Comparison of ENCODE assay signal across 8 cellular contexts in genomic region chr4:165112258-165113156, GRCh38. TPM values are rescaled to one million over a fixed set of nuclear protein-coding genes. Genes with fewer than 3 reads are reported as not detected.
DNase-seq lines count a peak whose midpoint lies in the region; ATAC-seq and TF ChIP-seq lines count a peak whose summit lies in the region.

TMEM192 (minus strand) TSS chr4:165112860; CDS start chr4:165112773, 87 bp downstream.

- H3K9me3 ChIP-seq in right lobe of liver, result no peaks in the 10 kb centered on the region

- peak within 1 kb of the TSS; percentile 88 to 98 (median 96) for H3K27ac Mint-ChIP-seq in CD14-positive monocyte
- peak within 1 kb of the TSS; percentile 89 for H3K27ac Mint-ChIP-seq in activated CD4-positive, alpha-beta memory T cell treated with anti-CD3 and anti-CD28 coated beads for 36 hours

- H3K36me3 ChIP-seq in right lobe of liver, result no peaks in the 10 kb centered on the region

- WGBS in right lobe of liver (ENCODE audit: insufficient coverage, low coverage, low lambda C conversion rate, missing lambda C conversion rate), result 0% methylated on average over 12 of the region's 73 CpGs

- H3K27me3 Mint-ChIP-seq in CD14-positive monocyte (ENCODE audit: low read depth in 3 of 3), result peaks cover 0 to 4% (median 0%) of the 10 kb centered on the region in 3 donors
- no peaks in the 10 kb centered on the region for H3K27me3 Mint-ChIP-seq in activated CD4-positive, alpha-beta memory T cell treated with anti-CD3 and anti-CD28 coated beads for 36 hours

- peaks cover 0 to 7% (median 3%) of the 10 kb centered on the region in 4 donors for H3K4me1 ChIP-seq in right lobe of liver

- H3K36me3 Mint-ChIP-seq in CD14-positive monocyte, result peaks cover 5 to 9% of the 10 kb centered on the region in 2 donors
- no peaks in the 10 kb centered on the region for H3K36me3 Mint-ChIP-seq in activated CD4-positive, alpha-beta memory T cell treated with anti-CD3 and anti-CD28 coated beads for 36 hours

- H3K27me3 ChIP-seq in dorsolateral prefrontal cortex (no peaks in the 10 kb centered on the region), right lobe of liver (no peaks in the 10 kb centered on the region)

- CTCF ChIA-PET in activated CD4-positive, alpha-beta memory T cell treated with anti-CD3 and anti-CD28 coated beads for 36 hours (lab: Charles Lee), result interaction anchor here (0.6 to 3.1 kb wide), 29 partner anchors 9 to 381 kb away, joined by 3 to 22 read pairs (median 4); partner anchors contain the start of gene MSMO1

- peak; percentile 93 for TF ChIP-seq POLR2A in right lobe of liver (IDR thresholded peaks at IDR 0.05)

- POLR2A ChIA-PET in activated CD4-positive, alpha-beta memory T cell treated with anti-CD3 and anti-CD28 coated beads for 36 hours (lab: Charles Lee), result interaction anchor here (1.6 kb wide), 1 partner anchor 305 kb away, joined by 3 read pairs; no protein-coding TSS in a partner anchor

- H3K27ac ChIP-seq in dorsolateral prefrontal cortex (peak within 1 kb of the TSS; percentile 62 to 98 (median 93)), right lobe of liver (peak within 1 kb of the TSS; percentile 96 to 98 (median 97))

- DNase-seq in CD14-positive monocyte (ENCODE audit: low spot score) (peak; percentile 88), NCI-H69 (lab: John Stamatoyannopoulos, UW) (peak; percentile 90), dorsolateral prefrontal cortex (peak; percentile 89 to 98 (median 96)), right lobe of liver (peak; percentile 97 to 99 (median 98))
- peak; percentile 95 for DNase-seq in activated CD4-positive, alpha-beta memory T cell treated with anti-CD3 and anti-CD28 coated beads for 36 hours
- peak; percentile 86 to 90 for DNase-seq in stimulated activated CD4-positive, alpha-beta T cell treated with anti-CD3 and anti-CD28 coated beads, Interleukin-4, amount 100 ng/mL, for 4 hours

- intact Hi-C loops in CD14-positive monocyte (cut with micrococcal nuclease), result loop anchor here in 1 of 2 donors (5.0 kb wide), 2 partner anchors 95 to 215 kb away; partner anchors contain the start of genes KLHL2 and MSMO1
- intact Hi-C loops in activated CD4-positive, alpha-beta memory T cell treated with anti-CD3 and anti-CD28 coated beads for 36 hours (cut with micrococcal nuclease), result loop anchor here (1.0 to 10.0 kb wide), 5 partner anchors 96 to 1618 kb away; partner anchors contain the start of genes MSMO1 and TMA16
- intact Hi-C loops in dorsolateral prefrontal cortex (cut with DNase I), result loop anchor here (1.0 to 5.0 kb wide), 3 partner anchors 95 to 220 kb away; partner anchors contain the start of genes KLHL2 (in 1 of the 2) and MSMO1 (in 1 of the 2)
- intact Hi-C loops in right lobe of liver (cut with DNase I), result no loop called here

- H3K4me3 Mint-ChIP-seq in CD14-positive monocyte, result peak within 1 kb of the TSS; percentile 93 to 98
- peak within 1 kb of the TSS; percentile 93 for H3K4me3 Mint-ChIP-seq in activated CD4-positive, alpha-beta memory T cell treated with anti-CD3 and anti-CD28 coated beads for 36 hours

- H3K9me3 Mint-ChIP-seq in CD14-positive monocyte, result peaks cover 0 to 2% (median 0%) of the 10 kb centered on the region in 7 donors
- H3K9me3 Mint-ChIP-seq in activated CD4-positive, alpha-beta memory T cell treated with anti-CD3 and anti-CD28 coated beads for 36 hours, result no peaks in the 10 kb centered on the region

- ATAC-seq in GM19351 (IDR thresholded peaks at IDR 0.05; ENCODE audit: unreplicated experiment), result peak; percentile 88
- peak; percentile 97 for ATAC-seq in HG03521 (IDR thresholded peaks at IDR 0.05; ENCODE audit: unreplicated experiment)
- peak; percentile 97 to 99 (median 99) for ATAC-seq in right lobe of liver

- H3K4me3 ChIP-seq in dorsolateral prefrontal cortex, result peak within 1 kb of the TSS; percentile 67 to 100 (median 93)
- peak within 1 kb of the TSS; percentile 80 to 98 (median 82) for H3K4me3 ChIP-seq in right lobe of liver

- no peak for TF ChIP-seq CTCF in CD14-positive monocyte (IDR thresholded peaks at IDR 0.05)
- TF ChIP-seq CTCF in dorsolateral prefrontal cortex (IDR thresholded peaks at IDR 0.05 in 54 of 56, conservative IDR thresholded peaks at IDR 0.05 in 2 of 56; ENCODE audit: low read depth in 1 of 56, partially characterized antibody in 56 of 56), result peak in 36 of 56 donors; percentile 8 to 66 (median 37)
- TF ChIP-seq CTCF in right lobe of liver (IDR thresholded peaks at IDR 0.05), result peak; percentile 20 to 38 (median 32)

- H3K4me1 Mint-ChIP-seq in CD14-positive monocyte, result peaks cover 16% of the 10 kb centered on the region
- peaks cover 14% of the 10 kb centered on the region for H3K4me1 Mint-ChIP-seq in activated CD4-positive, alpha-beta memory T cell treated with anti-CD3 and anti-CD28 coated beads for 36 hours (ENCODE audit: low read depth)

RNA-seq across cellular contexts. Expression of gene TMEM192, which starts in this region (rescaled TPM):
- 10 to 100 TPM; 15.5 to 22.4 TPM for polyA plus RNA-seq in CD14-positive monocyte
- total RNA-seq in activated CD4-positive, alpha-beta memory T cell treated with anti-CD3 and anti-CD28 coated beads for 36 hours, result 1 to 10 TPM; 8.8 to 9.0 TPM
- 10 to 100 TPM; 12.0 to 35.8 (median 23.8) TPM for total RNA-seq in dorsolateral prefrontal cortex
- 10 to 100 TPM; 16.2 to 40.0 (median 23.3) TPM for total RNA-seq in right lobe of liver

Comparison
In these comparisons a context has a peak if more than half of its experiments do, and no peak if none do; other contexts are left out.
1. Peak in every context shown above with its lines: DNase-seq, ATAC-seq, H3K4me3 ChIP-seq and H3K27ac ChIP-seq.
2. intact Hi-C loops: an anchor here in activated CD4-positive, alpha-beta memory T cell treated with anti-CD3 and anti-CD28 coated beads for 36 hours (1.0 to 10.0 kb wide) and dorsolateral prefrontal cortex (1.0 to 5.0 kb wide); none called in right lobe of liver.